Comparison of ENCODE assay signal across 31 cellular contexts in genomic region chr3:82347585-82347984, GRCh38.
"Had no signal": no experiment of that assay in that cellular context is flagged by ENCODE, and none has a peak within 500 bp of the region (broad histone marks: within the 10 kb centered on the region; RNA-seq: fewer than 3 reads in every experiment).

No MANE protein-coding gene starts in this region.

- H3K9ac ChIP-seq: neural progenitor cell, parathyroid adenoma had no signal

- H3K9me3 Mint-ChIP-seq: nephron; neural progenitor cell; stimulated activated memory B cell treated with anti-CD40 and anti-IgM and Interleukin-4, amounts not matched to agents 10 μg/mL and 1 μg/mL and 100 μg/mL, for 72 hours; type B pancreatic cell had no signal

- H3K27ac Mint-ChIP-seq: natural killer cell; nephron; neural progenitor cell; progenitor cell of endocrine pancreas; stimulated activated memory B cell treated with anti-CD40 and anti-IgM and Interleukin-4, amounts not matched to agents 10 μg/mL and 1 μg/mL and 100 μg/mL, for 72 hours; stimulated activated naive CD8-positive, alpha-beta T cell treated with anti-CD3 and anti-CD28 coated beads, Interleukin-15, amount 100 ng/mL, for 72 hours; type B pancreatic cell had no signal

- H3K4me3 Mint-ChIP-seq: natural killer cell; nephron; neural progenitor cell; stimulated activated memory B cell treated with anti-CD40 and anti-IgM and Interleukin-4, amounts not matched to agents 10 μg/mL and 1 μg/mL and 100 μg/mL, for 72 hours; stimulated activated naive CD8-positive, alpha-beta T cell treated with anti-CD3 and anti-CD28 coated beads, Interleukin-15, amount 100 ng/mL, for 72 hours; type B pancreatic cell had no signal

- H3K36me3 Mint-ChIP-seq: neural progenitor cell; stimulated activated memory B cell treated with anti-CD40 and anti-IgM and Interleukin-4, amounts not matched to agents 10 μg/mL and 1 μg/mL and 100 μg/mL, for 72 hours; type B pancreatic cell had no signal

- H3K4me1 Mint-ChIP-seq: natural killer cell; nephron; neural progenitor cell; stimulated activated memory B cell treated with anti-CD40 and anti-IgM and Interleukin-4, amounts not matched to agents 10 μg/mL and 1 μg/mL and 100 μg/mL, for 72 hours; stimulated activated naive CD8-positive, alpha-beta T cell treated with anti-CD3 and anti-CD28 coated beads, Interleukin-15, amount 100 ng/mL, for 72 hours had no signal

- ATAC-seq: natural killer cell; psoas muscle; right cardiac atrium; sciatic nerve; stimulated activated memory B cell treated with anti-CD40 and anti-IgM and Interleukin-4, amounts not matched to agents 10 μg/mL and 1 μg/mL and 100 μg/mL, for 72 hours; stimulated activated naive CD8-positive, alpha-beta T cell treated with anti-CD3 and anti-CD28 coated beads, Interleukin-15, amount 100 ng/mL, for 72 hours; stimulated activated naive CD8-positive, alpha-beta T cell treated with anti-CD3 and anti-CD28 coated beads, Interleukin-15, Interleukin-2, amounts not matched to agents 100 U/mL and 50 U/mL, for 24 hours; upper lobe of right lung had no signal

- H3K36me3 ChIP-seq: neural progenitor cell, ovary, spleen, suprapubic skin, tibial artery, transverse colon, upper lobe of right lung, uterus had no signal

- H3K27me3 ChIP-seq: neural progenitor cell, ovary, spleen, suprapubic skin, testis, tibial artery, transverse colon, upper lobe of right lung, uterus had no signal

- H2AFZ ChIP-seq: neural progenitor cell, parathyroid adenoma had no signal

- H3K79me2 ChIP-seq: parathyroid adenoma had no signal

- H3K4me2 ChIP-seq: neural progenitor cell, smooth muscle cell had no signal

- H3K27ac ChIP-seq: neural progenitor cell, ovary, parathyroid adenoma, psoas muscle, skin epidermis, spleen, suprapubic skin, testis, tibial artery, transverse colon, upper lobe of right lung, uterus had no signal

- H3K4me1 ChIP-seq: neural progenitor cell, parathyroid adenoma, psoas muscle, spleen, suprapubic skin, testis, tibial artery, transverse colon, upper lobe of right lung, uterus had no signal

- H3K4me3 ChIP-seq: neural progenitor cell, ovary, psoas muscle, skin epidermis, smooth muscle cell, spleen, suprapubic skin, testis, tibial artery, transverse colon, upper lobe of right lung, uterus had no signal

- H3K27me3 Mint-ChIP-seq: progenitor cell of endocrine pancreas; stimulated activated memory B cell treated with anti-CD40 and anti-IgM and Interleukin-4, amounts not matched to agents 10 μg/mL and 1 μg/mL and 100 μg/mL, for 72 hours; stimulated activated naive CD8-positive, alpha-beta T cell treated with anti-CD3 and anti-CD28 coated beads, Interleukin-15, amount 100 ng/mL, for 72 hours; type B pancreatic cell had no signal

- DNase-seq: natural killer cell; occipital lobe; ovary; posterior cingulate gyrus; psoas muscle; right cardiac atrium; spleen; stimulated activated CD4-positive, alpha-beta T cell treated with anti-CD3 and anti-CD28 coated beads, Interleukin-12 subunit alpha, Interleukin-12 subunit beta, amount 100 ng/mL, for 4 hours; stimulated activated CD4-positive, alpha-beta T cell treated with anti-CD3 and anti-CD28 coated beads, Interleukin-1b, Interleukin-23, amount 100 ng/mL, for 48 hours; stimulated activated CD4-positive, alpha-beta T cell treated with anti-CD3 and anti-CD28 coated beads, Interleukin-4, amount 100 ng/mL, for 1 hour; stimulated activated CD4-positive, alpha-beta T cell treated with anti-CD3 and anti-CD28 coated beads, Interleukin-4, amount 100 ng/mL, for 4 hours; stimulated activated CD8-positive, alpha-beta memory T cell treated with anti-CD3 and anti-CD28 coated beads, Interleukin-4, amount 100 ng/mL, for 48 hours; stimulated activated naive CD4-positive, alpha-beta T cell; stimulated activated naive CD8-positive, alpha-beta T cell treated with anti-CD3 and anti-CD28 coated beads, Interleukin-15, amount 100 ng/mL, for 72 hours; stimulated activated naive CD8-positive, alpha-beta T cell treated with anti-CD3 and anti-CD28 coated beads, Interleukin-15, Interleukin-2, amounts not matched to agents 100 U/mL and 50 U/mL, for 24 hours; substantia nigra; testis; tibial artery; transverse colon; upper lobe of right lung; uterus had no signal

- H3K9me3 ChIP-seq: ovary, psoas muscle, suprapubic skin, testis, tibial artery, transverse colon, upper lobe of right lung, uterus had no signal
